Comparison of ENCODE assay signal across 7 cellular contexts in genomic region chr1:6490181-6491075, GRCh38. TPM values are rescaled to one million over a fixed set of nuclear protein-coding genes. Genes with fewer than 3 reads are reported as not detected.
DNase-seq lines count a peak whose midpoint lies in the region; ATAC-seq and TF ChIP-seq lines count a peak whose summit lies in the region.

No MANE protein-coding gene starts in this region.

- peak overlapping the region; percentile 78 for H3K27ac ChIP-seq in Panc1 (ENCODE audit: low read length)
- H3K27ac ChIP-seq in cardiac muscle cell, result no peak overlapping the region

- DNase-seq in GM12864 (ENCODE audit: low read depth), result no peak
- DNase-seq in Panc1 (ENCODE audit: low read depth, low spot score), result no peak
- peak; percentile 78 for DNase-seq in activated naive CD4-positive, alpha-beta T cell treated with anti-CD3 and anti-CD28 coated beads, Interleukin-2, amount 10 ng/mL, durations not matched to agents 7 days and 5 days
- peak; percentile 84 to 86 for DNase-seq in cardiac muscle cell (ENCODE audit: low read depth in 1 of 2, low spot score in 1 of 2)
- peak in 8 of 10 donors; percentile 50 to 93 (median 60) for DNase-seq in posterior cingulate gyrus

- peak; percentile 38 for ATAC-seq in HG02938 (IDR thresholded peaks at IDR 0.05; ENCODE audit: unreplicated experiment)
- ATAC-seq in Panc1, result peak; percentile 72
- no peak for ATAC-seq in HG02840 (IDR thresholded peaks at IDR 0.05; ENCODE audit: low FRiP score, unreplicated experiment)

- peaks cover 35% of the 10 kb centered on the region for H3K4me1 Mint-ChIP-seq in activated naive CD4-positive, alpha-beta T cell treated with anti-CD3 and anti-CD28 coated beads, Interleukin-2, amount 10 ng/mL, durations not matched to agents 7 days and 5 days

- peak overlapping the region; percentile 74 for H3K4me3 Mint-ChIP-seq in activated naive CD4-positive, alpha-beta T cell treated with anti-CD3 and anti-CD28 coated beads, Interleukin-2, amount 10 ng/mL, durations not matched to agents 7 days and 5 days

- H3K9me3 Mint-ChIP-seq in activated naive CD4-positive, alpha-beta T cell treated with anti-CD3 and anti-CD28 coated beads, Interleukin-2, amount 10 ng/mL, durations not matched to agents 7 days and 5 days, result no peaks in the 10 kb centered on the region

- H3K9me3 ChIP-seq in Panc1 (ENCODE audit: control insufficient read depth, insufficient read depth, low read depth, low read length), result no peaks in the 10 kb centered on the region
- H3K9me3 ChIP-seq in cardiac muscle cell (ENCODE audit: low read depth), result no peaks in the 10 kb centered on the region

- BruUV-seq in Panc1 (replicated peaks; lab: Mats Ljungman, UMichigan), result no TSS peak

- POLR2A ChIA-PET in Panc1 (lab: Charles Lee), result no interaction called here

- H3K27me3 ChIP-seq in Panc1 (ENCODE audit: control insufficient read depth, insufficient read depth, low read length), result no peaks in the 10 kb centered on the region
- H3K27me3 ChIP-seq in cardiac muscle cell, result peaks cover 10% of the 10 kb centered on the region

- H3K36me3 Mint-ChIP-seq in activated naive CD4-positive, alpha-beta T cell treated with anti-CD3 and anti-CD28 coated beads, Interleukin-2, amount 10 ng/mL, durations not matched to agents 7 days and 5 days, result no peaks in the 10 kb centered on the region

- in situ Hi-C loops in Panc1 (cut with HindIII; ENCODE audit: low pct_unique_long_range_greater_than_20kb, low sequenced_read_pairs), result no loop called here

- CTCF ChIA-PET in Panc1 (lab: Charles Lee), result interaction anchor here (1.8 kb wide), 1 partner anchor 8 kb away, joined by 8 read pairs; no protein-coding TSS in a partner anchor
- CTCF ChIA-PET in activated naive CD4-positive, alpha-beta T cell treated with anti-CD3 and anti-CD28 coated beads, Interleukin-2, amount 10 ng/mL, durations not matched to agents 7 days and 5 days (lab: Charles Lee), result interaction anchor here (0.7 to 4.0 kb wide), 24 partner anchors 9 to 142 kb away, joined by 3 to 18 read pairs (median 4); partner anchors contain the start of genes KLHL21, NOL9, TAS1R1 and TNFRSF25

- peaks cover 32% of the 10 kb centered on the region for H3K27me3 Mint-ChIP-seq in activated naive CD4-positive, alpha-beta T cell treated with anti-CD3 and anti-CD28 coated beads, Interleukin-2, amount 10 ng/mL, durations not matched to agents 7 days and 5 days

- H3K36me3 ChIP-seq in Panc1 (ENCODE audit: control insufficient read depth, insufficient read depth, low read length) (no peaks in the 10 kb centered on the region; the same call in 1 of the 2 replicates), cardiac muscle cell (no peaks in the 10 kb centered on the region)

- peak overlapping the region; percentile 68 for H3K4me3 ChIP-seq in GM12864 (ENCODE audit: low read depth, low read length)
- H3K4me3 ChIP-seq in Panc1 (ENCODE audit: low read depth in 2 of 2, low read length in 2 of 2), result peak overlapping the region; percentile 85 to 98
- peak overlapping the region; percentile 56 for H3K4me3 ChIP-seq in cardiac muscle cell

- H3K4me1 ChIP-seq in Panc1 (ENCODE audit: control insufficient read depth, insufficient read depth, low read length) (peaks cover 27% of the 10 kb centered on the region), cardiac muscle cell (ENCODE audit: low read depth) (no peaks in the 10 kb centered on the region)

- intact Hi-C loops in Panc1 (cut with micrococcal nuclease; ENCODE audit: unreplicated experiment), result no loop called here
- intact Hi-C loops in posterior cingulate gyrus (cut with DNase I), result no loop called here

- H3K27ac Mint-ChIP-seq in activated naive CD4-positive, alpha-beta T cell treated with anti-CD3 and anti-CD28 coated beads, Interleukin-2, amount 10 ng/mL, durations not matched to agents 7 days and 5 days, result peak overlapping the region; percentile 82

- TF ChIP-seq CTCF in GM12864 (IDR thresholded peaks at IDR 0.05; ENCODE audit: low read depth, low read length, missing control alignments) (no peak), Panc1 (IDR thresholded peaks at IDR 0.05) (no peak), cardiac muscle cell (IDR thresholded peaks at IDR 0.05; ENCODE audit: low read depth, low read length) (no peak)

RNA-seq across cellular contexts. Expression of gene PLEKHG5, which starts 1.0 kb away (rescaled TPM):
- 6.8 TPM for total RNA-seq in Panc1 (2021; ENCODE audit: unreplicated experiment)
- polyA plus RNA-seq in Panc1 (2012; ENCODE audit: insufficient read length), result 10.7 TPM
- 21.8 and 34.8 TPM in 2 replicates for total RNA-seq in cardiac muscle cell
- 9.6 and 18.7 TPM in 2 replicates for polyA plus RNA-seq in cardiac muscle cell

RNA-seq across cellular contexts. Expression of gene TNFRSF25, which starts 24.5 kb away (rescaled TPM):
- 7.0 TPM for total RNA-seq in Panc1 (2021; ENCODE audit: unreplicated experiment)
- 14.2 TPM for polyA plus RNA-seq in Panc1 (2012; ENCODE audit: insufficient read length)
- total RNA-seq in cardiac muscle cell, result 24.4 and 31.4 TPM in 2 replicates
- polyA plus RNA-seq in cardiac muscle cell, result 11.3 and 11.8 TPM in 2 replicates

Comparison
In these comparisons a context has a peak if more than half of its experiments do, and no peak if none do; other contexts are left out.
1. DNase-seq: peak in activated naive CD4-positive, alpha-beta T cell treated with anti-CD3 and anti-CD28 coated beads, Interleukin-2, amount 10 ng/mL, durations not matched to agents 7 days and 5 days (single experiment), cardiac muscle cell (2 of 2) and posterior cingulate gyrus (8 of 10); none in GM12864 (single experiment) and Panc1 (single experiment).
2. Peak in every context shown above with its lines, with median percentiles within 50 percentile points of each other: H3K4me3 ChIP-seq.